20 cellular contexts compared by ENCODE assay signal in the genomic region with DNA sequence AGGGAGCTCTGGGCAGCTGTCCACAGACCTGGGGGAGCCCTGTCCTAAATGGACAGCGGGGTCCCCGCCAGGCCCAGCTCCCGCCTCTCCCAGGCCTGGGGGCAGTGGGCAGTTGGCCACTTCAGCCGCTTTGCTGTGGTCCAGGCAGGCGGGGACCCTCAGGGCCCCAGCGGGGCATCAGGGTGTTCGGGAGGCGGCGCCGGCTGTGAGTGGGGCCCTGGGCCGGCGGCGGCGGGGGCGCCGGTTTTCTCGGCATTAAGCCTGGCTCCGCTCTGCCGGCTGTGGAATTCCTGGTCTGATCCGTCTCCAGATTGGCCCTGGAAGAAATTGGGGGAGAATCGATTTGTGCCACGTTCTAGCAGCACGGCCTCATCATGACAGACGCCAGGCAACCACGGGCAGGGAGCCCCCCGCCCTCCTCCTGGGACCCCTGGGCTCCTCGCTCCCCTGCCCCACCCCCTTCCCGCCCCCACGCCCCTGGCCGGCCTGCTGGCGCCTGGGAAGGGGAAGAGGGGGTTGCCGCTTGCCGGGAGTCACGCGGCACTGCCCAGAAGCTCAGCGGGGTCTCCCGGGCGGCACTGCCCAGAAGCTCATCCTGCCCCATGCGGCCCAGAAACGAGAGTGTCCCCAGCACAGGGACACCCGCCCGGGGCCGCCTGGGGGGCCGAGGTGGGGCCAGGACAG. TPM values are rescaled to one million over a fixed set of nuclear protein-coding genes. Genes with fewer than 3 reads are reported as not detected.
"Had no signal": no experiment of that assay in that cellular context is flagged by ENCODE, and none has a peak within 500 bp of the region (broad histone marks: within the 10 kb centered on the region; RNA-seq: fewer than 3 reads in every experiment).

No MANE protein-coding gene starts in this region.

- H3K27me3 Mint-ChIP-seq: activated naive CD8-positive, alpha-beta T cell treated with anti-CD3 and anti-CD28 coated beads, Interleukin-2, amount 10 ng/mL, durations not matched to agents 7 days and 5 days; central memory CD8-positive, alpha-beta T cell; natural killer cell treated with Interleukin-12 subunit alpha and Interleukin-12 subunit beta and Interleukin-15 and Interleukin-18, amount 100 ng/mL, for 72 hours; stimulated activated naive CD8-positive, alpha-beta T cell treated with anti-CD3 and anti-CD28 coated beads, Interleukin-15, Interleukin-2, amounts not matched to agents 100 ng/mL and 50 ng/mL, for 24 hours had no signal

- H3K4me1 ChIP-seq: upper lobe of right lung had no signal

- H3K4me1 Mint-ChIP-seq: activated B cell treated with CpG ODN at 0.5 μM for 24 hours; activated naive CD8-positive, alpha-beta T cell treated with anti-CD3 and anti-CD28 coated beads, Interleukin-2, amount 10 ng/mL, durations not matched to agents 7 days and 5 days; central memory CD8-positive, alpha-beta T cell had no signal

- H3K36me3 Mint-ChIP-seq: activated naive CD8-positive, alpha-beta T cell treated with anti-CD3 and anti-CD28 coated beads, Interleukin-2, amount 10 ng/mL, durations not matched to agents 7 days and 5 days; natural killer cell treated with Interleukin-12 subunit alpha and Interleukin-12 subunit beta and Interleukin-15 and Interleukin-18, amount 100 ng/mL, for 72 hours had no signal

- H3K27me3 ChIP-seq: right atrium auricular region had no signal

- H3K27ac ChIP-seq: brain microvascular endothelial cell, right atrium auricular region, upper lobe of right lung had no signal

- H3K36me3 ChIP-seq: brain microvascular endothelial cell, right atrium auricular region, upper lobe of right lung had no signal

- H3K4me3 ChIP-seq: right atrium auricular region, smooth muscle cell, upper lobe of right lung had no signal

- H3K27ac Mint-ChIP-seq: activated B cell treated with CpG ODN at 0.5 μM for 24 hours; activated naive CD8-positive, alpha-beta T cell treated with anti-CD3 and anti-CD28 coated beads, Interleukin-2, amount 10 ng/mL, durations not matched to agents 7 days and 5 days; effector memory CD8-positive, alpha-beta T cell; natural killer cell treated with Interleukin-12 subunit alpha and Interleukin-12 subunit beta and Interleukin-15 and Interleukin-18, amount 100 ng/mL, for 72 hours; stimulated activated naive CD8-positive, alpha-beta T cell treated with anti-CD3 and anti-CD28 coated beads, Interleukin-15, Interleukin-2, amounts not matched to agents 100 ng/mL and 50 ng/mL, for 24 hours had no signal

- ATAC-seq: effector memory CD8-positive, alpha-beta T cell; upper lobe of right lung had no signal

- H3K4me2 ChIP-seq: smooth muscle cell had no signal

- H3K4me3 Mint-ChIP-seq: activated B cell treated with CpG ODN at 0.5 μM for 24 hours; activated naive CD8-positive, alpha-beta T cell treated with anti-CD3 and anti-CD28 coated beads, Interleukin-2, amount 10 ng/mL, durations not matched to agents 7 days and 5 days; central memory CD8-positive, alpha-beta T cell; effector memory CD8-positive, alpha-beta T cell; natural killer cell treated with Interleukin-12 subunit alpha and Interleukin-12 subunit beta and Interleukin-15 and Interleukin-18, amount 100 ng/mL, for 72 hours; stimulated activated naive CD8-positive, alpha-beta T cell treated with anti-CD3 and anti-CD28 coated beads, Interleukin-15, Interleukin-2, amounts not matched to agents 100 ng/mL and 50 ng/mL, for 24 hours had no signal

- H3K9me3 Mint-ChIP-seq: activated B cell treated with CpG ODN at 0.5 μM for 24 hours; activated naive CD8-positive, alpha-beta T cell treated with anti-CD3 and anti-CD28 coated beads, Interleukin-2, amount 10 ng/mL, durations not matched to agents 7 days and 5 days; central memory CD8-positive, alpha-beta T cell; effector memory CD8-positive, alpha-beta T cell; natural killer cell treated with Interleukin-12 subunit alpha and Interleukin-12 subunit beta and Interleukin-15 and Interleukin-18, amount 100 ng/mL, for 72 hours; stimulated activated naive CD8-positive, alpha-beta T cell treated with anti-CD3 and anti-CD28 coated beads, Interleukin-15, Interleukin-2, amounts not matched to agents 100 ng/mL and 50 ng/mL, for 24 hours had no signal

- H3K9me3 ChIP-seq: right atrium auricular region, upper lobe of right lung had no signal

- DNase-seq: activated B cell treated with CpG ODN at 0.5 μM for 24 hours; activated CD4-positive, alpha-beta T cell treated with anti-CD3 and anti-CD28 coated beads for 48 hours; activated naive CD4-positive, alpha-beta T cell; activated naive CD8-positive, alpha-beta T cell treated with anti-CD3 and anti-CD28 coated beads, Interleukin-2, amount 10 ng/mL, durations not matched to agents 7 days and 5 days; brain microvascular endothelial cell; effector memory CD8-positive, alpha-beta T cell; foreskin melanocyte; posterior cingulate gyrus; stimulated activated CD4-positive, alpha-beta T cell treated with anti-CD3 and anti-CD28 coated beads, Interleukin-4, amount 100 ng/mL, for 4 hours; upper lobe of right lung had no signal

RNA-seq across cellular contexts. Expression of a gene that starts 28.6 kb away (rescaled TPM):
- total RNA-seq: activated B cell treated with CpG ODN at 0.5 μM for 24 hours; activated naive CD8-positive, alpha-beta T cell treated with anti-CD3 and anti-CD28 coated beads, Interleukin-2, amount 10 ng/mL, durations not matched to agents 7 days and 5 days; fibroblast of lung; kidney epithelial cell; liver; mesenteric fat pad; natural killer cell treated with Interleukin-12 subunit alpha and Interleukin-12 subunit beta and Interleukin-15 and Interleukin-18, amount 100 ng/mL, for 72 hours; smooth muscle cell; temporal lobe; upper lobe of right lung had no signal
- polyA plus RNA-seq: fibroblast of lung, liver, smooth muscle cell had no signal

RNA-seq across cellular contexts. Expression of a gene that starts 52.1 kb away (rescaled TPM):
- total RNA-seq: activated B cell treated with CpG ODN at 0.5 μM for 24 hours; activated naive CD8-positive, alpha-beta T cell treated with anti-CD3 and anti-CD28 coated beads, Interleukin-2, amount 10 ng/mL, durations not matched to agents 7 days and 5 days; fibroblast of lung; kidney epithelial cell; liver; mesenteric fat pad; natural killer cell treated with Interleukin-12 subunit alpha and Interleukin-12 subunit beta and Interleukin-15 and Interleukin-18, amount 100 ng/mL, for 72 hours; right atrium auricular region; smooth muscle cell; upper lobe of right lung had no signal
- polyA plus RNA-seq: fibroblast of lung, liver, smooth muscle cell had no signal
